29 cellular contexts compared by ENCODE assay signal in the genomic region with DNA sequence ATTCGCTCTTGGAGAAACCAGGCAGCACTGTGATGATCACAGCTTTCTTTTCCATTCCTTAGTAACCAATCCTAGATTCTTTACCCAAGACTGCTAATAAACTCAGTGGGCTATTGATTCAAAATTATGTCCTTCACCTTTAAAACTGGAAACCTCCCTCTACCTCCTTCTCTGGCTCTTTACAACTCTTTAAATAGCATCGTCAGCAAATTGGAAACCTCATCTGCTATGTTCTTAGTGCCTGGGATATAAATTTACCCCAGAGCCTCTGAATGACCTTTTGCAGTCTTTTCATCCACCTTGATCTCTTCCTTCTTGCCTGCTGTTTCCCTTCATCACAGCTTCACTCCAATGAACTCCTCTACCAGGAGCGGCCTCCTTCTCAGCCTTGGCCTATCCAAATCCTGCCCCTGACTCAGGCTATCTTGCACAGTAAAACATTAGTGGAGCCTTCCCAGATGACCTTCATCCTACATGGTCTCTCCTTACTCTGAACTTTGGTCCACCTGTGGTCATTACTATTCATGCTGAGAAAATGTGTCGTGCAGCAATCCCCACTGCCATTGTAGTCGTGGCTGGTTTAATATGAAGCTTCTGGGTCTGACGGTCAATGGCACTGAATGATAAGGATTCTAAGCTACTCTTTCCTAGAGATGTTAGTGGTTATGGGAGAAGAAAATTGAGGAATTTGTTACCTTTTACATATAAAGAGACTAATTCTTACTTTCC.
"Had no signal": no experiment of that assay in that cellular context is flagged by ENCODE, and none has a peak within 500 bp of the region (broad histone marks: within the 10 kb centered on the region; RNA-seq: fewer than 3 reads in every experiment).

No MANE protein-coding gene starts in this region.

- H3K27me3 Mint-ChIP-seq: naive thymus-derived CD4-positive, alpha-beta T cell; natural killer cell treated with Interleukin-12 subunit alpha and Interleukin-12 subunit beta and Interleukin-15 and Interleukin-18, amount 100 ng/mL, for 72 hours; stimulated activated naive CD8-positive, alpha-beta T cell treated with anti-CD3 and anti-CD28 coated beads, Interleukin-15, Interleukin-2, amounts not matched to agents 100 ng/mL and 50 ng/mL, for 24 hours; type B pancreatic cell had no signal

- H3K27ac ChIP-seq: left ventricle myocardium inferior, prostate gland, sigmoid colon, spleen, suprapubic skin, thoracic aorta, tibial artery, uterus had no signal

- H3K4me1 Mint-ChIP-seq: immature natural killer cell; stimulated activated effector memory CD8-positive, alpha-beta T cell treated with anti-CD3 and anti-CD28 coated beads, Interleukin-12 subunit alpha, Interleukin-12 subunit beta, amount 100 ng/mL, for 72 hours had no signal

- ATAC-seq: mucosa of descending colon; naive thymus-derived CD4-positive, alpha-beta T cell; natural killer cell treated with Interleukin-12 subunit alpha and Interleukin-12 subunit beta and Interleukin-15 and Interleukin-18, amount 100 ng/mL, for 72 hours; right cardiac atrium; stimulated activated effector memory CD8-positive, alpha-beta T cell treated with anti-CD3 and anti-CD28 coated beads, Interleukin-12 subunit alpha, Interleukin-12 subunit beta, amount 100 ng/mL, for 72 hours had no signal

- H3K9me3 ChIP-seq: left ventricle myocardium inferior, mucosa of descending colon, pancreas, prostate gland, sigmoid colon, spleen, suprapubic skin, thoracic aorta, tibial artery, uterus had no signal

- H3K27me3 ChIP-seq: pancreas, sigmoid colon, spleen, suprapubic skin, tibial artery, uterus had no signal

- H3K4me1 ChIP-seq: pancreas, prostate gland, suprapubic skin, tibial artery, uterus had no signal

- H3K36me3 Mint-ChIP-seq: natural killer cell treated with Interleukin-12 subunit alpha and Interleukin-12 subunit beta and Interleukin-15 and Interleukin-18, amount 100 ng/mL, for 72 hours had no signal

- H3K36me3 ChIP-seq: left ventricle myocardium inferior, pancreas, prostate gland, sigmoid colon, thoracic aorta, uterus had no signal

- FAIRE-seq: islet of Langerhans, kidney, pancreas, small intestine had no signal

- DNase-seq: hypothalamus; immature natural killer cell; kidney; left ventricle myocardium inferior; midbrain; mucosa of descending colon; naive thymus-derived CD4-positive, alpha-beta T cell; nucleus accumbens; pancreas; posterior cingulate gyrus; retina; right cardiac atrium; sigmoid colon; small intestine; spleen; stimulated activated CD4-positive, alpha-beta T cell treated with anti-CD3 and anti-CD28 coated beads, Interleukin-4, amount 100 ng/mL, for 24 hours; stimulated activated naive CD4-positive, alpha-beta T cell; tibial artery; uterus had no signal

- H3K4me3 Mint-ChIP-seq: immature natural killer cell; naive thymus-derived CD4-positive, alpha-beta T cell; natural killer cell treated with Interleukin-12 subunit alpha and Interleukin-12 subunit beta and Interleukin-15 and Interleukin-18, amount 100 ng/mL, for 72 hours; neural crest cell; stimulated activated effector memory CD8-positive, alpha-beta T cell treated with anti-CD3 and anti-CD28 coated beads, Interleukin-12 subunit alpha, Interleukin-12 subunit beta, amount 100 ng/mL, for 72 hours; stimulated activated naive CD8-positive, alpha-beta T cell treated with anti-CD3 and anti-CD28 coated beads, Interleukin-15, Interleukin-2, amounts not matched to agents 100 ng/mL and 50 ng/mL, for 24 hours; type B pancreatic cell had no signal

- H3K9me3 Mint-ChIP-seq: immature natural killer cell; naive thymus-derived CD4-positive, alpha-beta T cell; natural killer cell treated with Interleukin-12 subunit alpha and Interleukin-12 subunit beta and Interleukin-15 and Interleukin-18, amount 100 ng/mL, for 72 hours; neural crest cell; stimulated activated effector memory CD8-positive, alpha-beta T cell treated with anti-CD3 and anti-CD28 coated beads, Interleukin-12 subunit alpha, Interleukin-12 subunit beta, amount 100 ng/mL, for 72 hours; stimulated activated naive CD8-positive, alpha-beta T cell treated with anti-CD3 and anti-CD28 coated beads, Interleukin-15, Interleukin-2, amounts not matched to agents 100 ng/mL and 50 ng/mL, for 24 hours; type B pancreatic cell had no signal

- H3K27ac Mint-ChIP-seq: immature natural killer cell; naive thymus-derived CD4-positive, alpha-beta T cell; natural killer cell treated with Interleukin-12 subunit alpha and Interleukin-12 subunit beta and Interleukin-15 and Interleukin-18, amount 100 ng/mL, for 72 hours; stimulated activated effector memory CD8-positive, alpha-beta T cell treated with anti-CD3 and anti-CD28 coated beads, Interleukin-12 subunit alpha, Interleukin-12 subunit beta, amount 100 ng/mL, for 72 hours; stimulated activated naive CD8-positive, alpha-beta T cell treated with anti-CD3 and anti-CD28 coated beads, Interleukin-15, Interleukin-2, amounts not matched to agents 100 ng/mL and 50 ng/mL, for 24 hours; type B pancreatic cell had no signal

- H3K4me3 ChIP-seq: left ventricle myocardium inferior, lung, mucosa of descending colon, pancreas, prostate gland, sigmoid colon, spleen, suprapubic skin, thoracic aorta, tibial artery, uterus had no signal
